Comparison of ENCODE assay signal across 23 cellular contexts in the genomic region with DNA sequence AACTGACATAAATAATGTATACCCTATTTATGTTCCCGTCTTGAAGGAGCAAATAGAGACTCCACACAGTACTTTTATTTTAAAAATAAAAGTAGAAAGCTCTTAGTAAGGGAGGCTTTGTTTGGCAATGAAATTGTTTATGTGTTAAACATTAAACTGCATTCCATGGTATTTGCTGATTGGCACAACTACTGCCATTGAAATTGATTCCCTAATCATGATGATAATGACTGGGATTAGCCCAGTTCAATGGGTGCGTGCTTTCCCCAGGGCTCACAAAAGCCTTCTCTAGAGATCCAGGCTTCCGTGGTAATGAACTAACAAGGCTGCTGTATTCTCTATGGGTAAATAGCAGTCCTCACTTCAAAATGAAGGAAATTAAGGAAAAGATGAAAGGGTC.
"Had no signal": no experiment of that assay in that cellular context is flagged by ENCODE, and none has a peak within 500 bp of the region (broad histone marks: within the 10 kb centered on the region; RNA-seq: fewer than 3 reads in every experiment).

No MANE protein-coding gene starts in this region.

- H3K79me2 ChIP-seq: hepatocyte had no signal

- H3K27ac ChIP-seq: epithelial cell of prostate, hepatocyte, psoas muscle, testis, vagina, VCaP had no signal

- H3K36me3 Mint-ChIP-seq: activated CD8-positive, alpha-beta memory T cell treated with anti-CD3 and anti-CD28 coated beads, Interleukin-2, amount 10 ng/mL, durations not matched to agents 7 days and 5 days; activated naive CD4-positive, alpha-beta T cell treated with anti-CD3 and anti-CD28 coated beads, Interleukin-2, amount 10 ng/mL, durations not matched to agents 7 days and 5 days; stimulated activated effector memory CD8-positive, alpha-beta T cell treated with anti-CD3 and anti-CD28 coated beads, Interleukin-12 subunit alpha, Interleukin-12 subunit beta, amount 100 ng/mL, for 72 hours; T-cell had no signal

- H3K27me3 ChIP-seq: hepatocyte, testis, vagina had no signal

- H3K4me1 ChIP-seq: psoas muscle, testis, vagina had no signal

- H3K4me2 ChIP-seq: hepatocyte had no signal

- DNase-seq: activated CD4-positive, alpha-beta T cell treated with anti-CD3 and anti-CD28 coated beads, Interleukin-2, amount 10 ng/mL, durations not matched to agents 7 days and 5 days; activated CD4-positive, CD25-positive, alpha-beta regulatory T cell treated with anti-CD3 and anti-CD28 coated beads, Interleukin-2, amount 50 U/mL, for 72 hours; activated CD8-positive, alpha-beta memory T cell treated with anti-CD3 and anti-CD28 coated beads, Interleukin-2, amount 10 ng/mL, durations not matched to agents 7 days and 5 days; activated CD8-positive, alpha-beta T cell treated with anti-CD3 and anti-CD28 coated beads for 36 hours; activated effector memory CD4-positive, alpha-beta T cell treated with anti-CD3 and anti-CD28 coated beads, Interleukin-2, amount 50 U/mL, for 16 hours; activated naive CD4-positive, alpha-beta T cell treated with anti-CD3 and anti-CD28 coated beads, Interleukin-2, amount 10 ng/mL, durations not matched to agents 7 days and 5 days; activated T-cell treated with anti-CD3 and anti-CD28 coated beads for 4 hours; amygdala; cortex of kidney; left ventricle myocardium superior; mammary epithelial cell; psoas muscle; right cardiac atrium; stimulated activated CD4-positive, alpha-beta T cell treated with anti-CD3 and anti-CD28 coated beads, Interleukin-2, amount 100 ng/mL, for 24 hours; T-cell; testis; trophoblast cell had no signal

- H3K27ac Mint-ChIP-seq: activated CD4-positive, alpha-beta T cell treated with anti-CD3 and anti-CD28 coated beads, Interleukin-2, amount 10 ng/mL, durations not matched to agents 7 days and 5 days; activated CD8-positive, alpha-beta memory T cell treated with anti-CD3 and anti-CD28 coated beads, Interleukin-2, amount 10 ng/mL, durations not matched to agents 7 days and 5 days; activated CD8-positive, alpha-beta T cell treated with anti-CD3 and anti-CD28 coated beads for 36 hours; activated naive CD4-positive, alpha-beta T cell treated with anti-CD3 and anti-CD28 coated beads, Interleukin-2, amount 10 ng/mL, durations not matched to agents 7 days and 5 days; stimulated activated effector memory CD8-positive, alpha-beta T cell treated with anti-CD3 and anti-CD28 coated beads, Interleukin-12 subunit alpha, Interleukin-12 subunit beta, amount 100 ng/mL, for 72 hours; T-cell; T-helper 2 cell treated with Interferon-gamma antibody and Interleukin-4, amounts not matched to agents 5 μg/mL and 100 μg/mL, for 36 hours had no signal

- H3K4me3 Mint-ChIP-seq: activated CD4-positive, alpha-beta T cell treated with anti-CD3 and anti-CD28 coated beads, Interleukin-2, amount 10 ng/mL, durations not matched to agents 7 days and 5 days; activated CD8-positive, alpha-beta memory T cell treated with anti-CD3 and anti-CD28 coated beads, Interleukin-2, amount 10 ng/mL, durations not matched to agents 7 days and 5 days; activated CD8-positive, alpha-beta T cell treated with anti-CD3 and anti-CD28 coated beads for 36 hours; activated naive CD4-positive, alpha-beta T cell treated with anti-CD3 and anti-CD28 coated beads, Interleukin-2, amount 10 ng/mL, durations not matched to agents 7 days and 5 days; stimulated activated effector memory CD8-positive, alpha-beta T cell treated with anti-CD3 and anti-CD28 coated beads, Interleukin-12 subunit alpha, Interleukin-12 subunit beta, amount 100 ng/mL, for 72 hours; T-cell; T-helper 2 cell treated with Interferon-gamma antibody and Interleukin-4, amounts not matched to agents 5 μg/mL and 100 μg/mL, for 36 hours had no signal

- ATAC-seq: activated CD8-positive, alpha-beta memory T cell treated with anti-CD3 and anti-CD28 coated beads, Interleukin-2, amount 10 ng/mL, durations not matched to agents 7 days and 5 days; activated CD8-positive, alpha-beta T cell treated with anti-CD3 and anti-CD28 coated beads for 36 hours; left ventricle myocardium superior; psoas muscle; right cardiac atrium; stimulated activated effector memory CD8-positive, alpha-beta T cell treated with anti-CD3 and anti-CD28 coated beads, Interleukin-12 subunit alpha, Interleukin-12 subunit beta, amount 100 ng/mL, for 72 hours; T-cell had no signal

- H2AFZ ChIP-seq: hepatocyte had no signal

- H3K9me3 ChIP-seq: testis, vagina had no signal

- H3K36me3 ChIP-seq: vagina had no signal

- H3K4me1 Mint-ChIP-seq: activated CD4-positive, alpha-beta T cell treated with anti-CD3 and anti-CD28 coated beads, Interleukin-2, amount 10 ng/mL, durations not matched to agents 7 days and 5 days; activated CD8-positive, alpha-beta memory T cell treated with anti-CD3 and anti-CD28 coated beads, Interleukin-2, amount 10 ng/mL, durations not matched to agents 7 days and 5 days; activated naive CD4-positive, alpha-beta T cell treated with anti-CD3 and anti-CD28 coated beads, Interleukin-2, amount 10 ng/mL, durations not matched to agents 7 days and 5 days; stimulated activated effector memory CD8-positive, alpha-beta T cell treated with anti-CD3 and anti-CD28 coated beads, Interleukin-12 subunit alpha, Interleukin-12 subunit beta, amount 100 ng/mL, for 72 hours; T-cell had no signal

- H3K4me3 ChIP-seq: hepatocyte, psoas muscle, testis, vagina had no signal
